1 cellular context compared by ENCODE assay signal in the genomic region with DNA sequence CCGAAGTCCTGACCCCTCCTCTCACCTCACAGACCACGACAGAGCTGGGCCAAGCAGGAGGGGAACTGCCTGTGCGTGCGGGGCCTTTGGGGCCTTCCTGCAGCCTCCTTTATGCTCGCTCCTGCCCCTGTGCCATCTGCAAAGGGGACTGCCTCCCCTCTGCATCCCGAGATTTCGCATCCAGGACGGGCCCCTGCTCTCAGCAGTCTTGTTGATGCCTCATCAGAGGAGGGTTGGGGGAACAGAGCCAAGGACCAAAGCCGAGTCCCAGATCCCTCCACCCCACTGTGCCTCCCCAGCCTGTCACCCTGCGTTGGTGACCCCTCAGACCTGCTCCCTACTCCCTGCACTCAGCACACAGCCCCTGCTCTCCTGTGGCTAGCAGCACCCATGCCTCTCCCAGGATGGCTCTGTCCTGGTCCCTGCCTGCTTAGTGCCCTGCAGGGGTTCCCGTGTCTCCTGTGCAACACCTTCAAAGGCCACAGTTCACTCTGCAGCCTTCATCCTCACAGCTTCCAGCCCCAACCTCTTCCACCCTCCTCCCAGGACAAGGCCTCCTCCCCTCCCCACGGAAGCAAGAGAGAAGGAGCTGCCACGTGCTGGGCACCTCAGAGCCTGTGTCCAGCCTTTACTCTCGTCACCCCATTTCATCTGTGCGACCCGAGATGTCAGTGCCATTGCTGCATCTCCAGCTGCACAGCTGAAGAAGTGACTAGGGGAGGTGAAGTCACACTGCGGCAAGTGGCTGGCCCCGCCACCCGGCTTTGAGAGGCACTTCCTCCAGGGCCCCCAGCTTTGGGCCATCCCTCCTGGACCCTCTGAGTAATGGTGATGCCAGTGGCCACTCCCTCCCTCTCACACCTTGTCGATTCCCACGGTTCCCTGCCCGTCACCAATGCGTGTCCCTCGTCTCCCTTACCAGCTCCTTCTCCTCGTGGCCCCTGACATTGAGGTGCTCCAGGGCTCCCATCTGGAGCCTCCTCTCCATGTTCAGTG.
TF ChIP-seq lines count a peak whose summit lies in the region.

No MANE protein-coding gene starts in this region.

TF ChIP-seq in WTC11, 78 proteins besides CTCF, POLR2A, EP300 and RAD21 (continued from another document):
- TF ChIP-seq ZNF416 (CRISPR knock-in tag; IDR thresholded peaks at IDR 0.05), result no peak
- TF ChIP-seq, protein P1, sequence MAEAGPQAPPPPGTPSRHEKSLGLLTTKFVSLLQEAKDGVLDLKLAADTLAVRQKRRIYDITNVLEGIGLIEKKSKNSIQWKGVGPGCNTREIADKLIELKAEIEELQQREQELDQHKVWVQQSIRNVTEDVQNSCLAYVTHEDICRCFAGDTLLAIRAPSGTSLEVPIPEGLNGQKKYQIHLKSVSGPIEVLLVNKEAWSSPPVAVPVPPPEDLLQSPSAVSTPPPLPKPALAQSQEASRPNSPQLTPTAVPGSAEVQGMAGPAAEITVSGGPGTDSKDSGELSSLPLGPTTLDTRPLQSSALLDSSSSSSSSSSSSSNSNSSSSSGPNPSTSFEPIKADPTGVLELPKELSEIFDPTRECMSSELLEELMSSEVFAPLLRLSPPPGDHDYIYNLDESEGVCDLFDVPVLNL (CRISPR knock-in tag; IDR thresholded peaks at IDR 0.05; ENCODE audit: borderline replicate concordance, low read depth), result no peak
